In the genomic region with DNA sequence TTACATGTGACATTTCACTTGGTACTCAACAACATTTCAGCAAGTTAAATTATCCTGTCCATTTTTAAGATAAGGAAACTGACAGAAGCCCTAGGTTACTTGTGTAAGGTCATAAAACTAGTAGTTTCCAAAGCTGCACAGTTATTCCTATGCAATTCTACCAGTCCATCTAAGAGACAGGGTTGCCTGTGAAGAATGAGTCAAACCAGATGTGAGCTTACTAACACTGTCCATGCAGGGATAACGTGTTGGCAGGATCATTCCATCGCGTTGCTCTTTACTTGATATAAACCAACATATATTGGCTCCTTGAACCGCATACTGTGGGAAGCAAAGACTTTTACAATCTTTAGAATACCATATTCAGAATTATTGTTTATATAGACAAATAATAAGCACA, we compare ENCODE assay signal across 14 cellular contexts.
DNase-seq lines count a peak whose midpoint lies in the region; ATAC-seq, FAIRE-seq and TF ChIP-seq lines count a peak whose summit lies in the region.
"Had no signal": no experiment of that assay in that cellular context is flagged by ENCODE, and none has a peak within 500 bp of the region (broad histone marks: within the 10 kb centered on the region; RNA-seq: fewer than 3 reads in every experiment).

No MANE protein-coding gene starts in this region.

- H3K9me3 Mint-ChIP-seq in activated naive CD8-positive, alpha-beta T cell treated with anti-CD3 and anti-CD28 coated beads for 36 hours, result no peaks in the 10 kb centered on the region

- no peak overlapping the region for H3K4me3 Mint-ChIP-seq in activated naive CD8-positive, alpha-beta T cell treated with anti-CD3 and anti-CD28 coated beads for 36 hours
- H3K4me3 Mint-ChIP-seq: activated CD8-positive, alpha-beta T cell treated with anti-CD3 and anti-CD28 coated beads, Interleukin-2, amount 10 ng/mL, durations not matched to agents 7 days and 5 days had no signal

- H3K27me3 ChIP-seq in brain microvascular endothelial cell (replicated peaks) (no peaks in the 10 kb centered on the region), keratinocyte (ENCODE audit: control insufficient read depth, extremely low read depth, insufficient read depth, low read length) (no peaks in the 10 kb centered on the region)

- dilution Hi-C loops in keratinocyte (cut with MboI; ENCODE audit: extremely low pct_ligation_motif_present, low sequenced_read_pairs), result no loop called here

- DNase-seq in AG04449 (ENCODE audit: low read depth, low spot score) (peak; percentile 24), HS-5 (ENCODE audit: low read depth) (peak; percentile 22), brain microvascular endothelial cell (peak; percentile 80), keratinocyte (ENCODE audit: low read depth, low spot score) (no peak), ureter (ENCODE audit: low spot score) (no peak)
- no peak for DNase-seq in activated naive CD8-positive, alpha-beta T cell treated with anti-CD3 and anti-CD28 coated beads for 36 hours
- DNase-seq: activated CD8-positive, alpha-beta T cell treated with anti-CD3 and anti-CD28 coated beads, Interleukin-2, amount 10 ng/mL, durations not matched to agents 7 days and 5 days; NCI-H774; stimulated activated CD4-positive, alpha-beta T cell treated with anti-CD3 and anti-CD28 coated beads, Interleukin-2, amount 100 ng/mL, for 48 hours; stimulated activated naive CD8-positive, alpha-beta T cell treated with anti-CD3 and anti-CD28 coated beads, Interleukin-15, Interleukin-2, amounts not matched to agents 100 U/mL and 50 U/mL, for 24 hours; T-helper 2 cell had no signal

- peak overlapping the region; percentile 80 for H3K27ac ChIP-seq in brain microvascular endothelial cell
- no peak overlapping the region for H3K27ac ChIP-seq in keratinocyte (ENCODE audit: control insufficient read depth, insufficient read depth, low read length)
- H3K27ac ChIP-seq: C4-2B had no signal

- TF ChIP-seq CTCF in AG04449 (IDR thresholded peaks at IDR 0.05; ENCODE audit: insufficient read depth, low read length, missing control alignments) (no peak), brain microvascular endothelial cell (IDR thresholded peaks at IDR 0.05; ENCODE audit: low read depth, low read length, missing control alignments) (no peak), keratinocyte (optimal IDR thresholded peaks at IDR 0.05 in 1 of 3, IDR thresholded peaks at IDR 0.05 in 1 of 3, conservative IDR thresholded peaks at IDR 0.05 in 1 of 3; ENCODE audit: extremely low read depth in 1 of 3, insufficient read depth in 2 of 3, low read length in 3 of 3) (no peak)

- in situ Hi-C loops in brain microvascular endothelial cell (cut with HindIII; ENCODE audit: low pct_ligation_motif_present, low sequenced_read_pairs), result no loop called here

- H2AFZ ChIP-seq in keratinocyte (ENCODE audit: control insufficient read depth, low read length), result no peak overlapping the region

- POLR2A ChIA-PET in AG04449 (lab: Yijun Ruan, JAX), result no interaction called here

- H4K20me1 ChIP-seq in keratinocyte (ENCODE audit: control insufficient read depth, extremely low read depth, insufficient read depth, low read length), result no peaks in the 10 kb centered on the region

- no peaks in the 10 kb centered on the region for H3K27me3 Mint-ChIP-seq in activated naive CD8-positive, alpha-beta T cell treated with anti-CD3 and anti-CD28 coated beads for 36 hours

- no peaks in the 10 kb centered on the region for H3K36me3 Mint-ChIP-seq in activated naive CD8-positive, alpha-beta T cell treated with anti-CD3 and anti-CD28 coated beads for 36 hours

- ATAC-seq in HG02588 (IDR thresholded peaks at IDR 0.05; ENCODE audit: unreplicated experiment) (no peak), GM21515 (IDR thresholded peaks at IDR 0.05; ENCODE audit: unreplicated experiment) (no peak)
- ATAC-seq: activated CD8-positive, alpha-beta T cell treated with anti-CD3 and anti-CD28 coated beads, Interleukin-2, amount 10 ng/mL, durations not matched to agents 7 days and 5 days; stimulated activated naive CD8-positive, alpha-beta T cell treated with anti-CD3 and anti-CD28 coated beads, Interleukin-15, Interleukin-2, amounts not matched to agents 100 U/mL and 50 U/mL, for 24 hours had no signal

- CTCF ChIA-PET in AG04449 (lab: Yijun Ruan, JAX), result interaction anchor here (1.0 to 1.1 kb wide), 3 partner anchors 8 to 550 kb away, joined by 3 read pairs; no protein-coding TSS in a partner anchor

- H3K4me1 ChIP-seq in keratinocyte (ENCODE audit: control insufficient read depth, extremely low read depth, insufficient read depth, low read length), result no peaks in the 10 kb centered on the region

- H3K9ac ChIP-seq in keratinocyte (ENCODE audit: control insufficient read depth, extremely low read depth, insufficient read depth, low read length), result no peak overlapping the region

- H3K36me3 ChIP-seq in brain microvascular endothelial cell (replicated peaks) (no peaks in the 10 kb centered on the region), keratinocyte (ENCODE audit: control insufficient read depth in 2 of 2, extremely low read depth in 1 of 2, insufficient read depth in 2 of 2, low read length in 2 of 2) (no peaks in the 10 kb centered on the region)

- H3K4me3 ChIP-seq in AG04449 (ENCODE audit: low read depth, low read length) (no peak overlapping the region), brain microvascular endothelial cell (ENCODE audit: low read depth, low read length) (no peak overlapping the region), keratinocyte (ENCODE audit: control insufficient read depth in 2 of 3, extremely low read depth in 1 of 3, insufficient read depth in 2 of 3, low read depth in 1 of 3, low read length in 3 of 3) (no peak overlapping the region)

- no peak overlapping the region for H3K4me2 ChIP-seq in keratinocyte (ENCODE audit: control insufficient read depth, extremely low read depth, insufficient read depth, low read depth, low read length)

- FAIRE-seq in keratinocyte (lab: Jason Lieb, UNC), result peak; percentile 61

- H3K4me1 Mint-ChIP-seq in activated naive CD8-positive, alpha-beta T cell treated with anti-CD3 and anti-CD28 coated beads for 36 hours, result no peaks in the 10 kb centered on the region

- H3K27ac Mint-ChIP-seq in activated naive CD8-positive, alpha-beta T cell treated with anti-CD3 and anti-CD28 coated beads for 36 hours, result no peak overlapping the region
- H3K27ac Mint-ChIP-seq: activated CD8-positive, alpha-beta T cell treated with anti-CD3 and anti-CD28 coated beads, Interleukin-2, amount 10 ng/mL, durations not matched to agents 7 days and 5 days had no signal

- H3K9me3 ChIP-seq in keratinocyte (ENCODE audit: control insufficient read depth, low read depth, low read length), result no peaks in the 10 kb centered on the region

- H3K79me2 ChIP-seq in keratinocyte (ENCODE audit: control insufficient read depth, insufficient read depth, low read length), result no peaks in the 10 kb centered on the region

- no peaks in the 10 kb centered on the region for H3K9me1 ChIP-seq in keratinocyte (ENCODE audit: control insufficient read depth, extremely low read depth, insufficient read depth, low read length)

Comparison
In these comparisons a context has a peak if more than half of its experiments do, and no peak if none do; other contexts are left out.
1. DNase-seq: peak in AG04449 (single experiment), HS-5 (single experiment) and brain microvascular endothelial cell (single experiment); none in keratinocyte (single experiment), activated naive CD8-positive, alpha-beta T cell treated with anti-CD3 and anti-CD28 coated beads for 36 hours (single experiment) and ureter (single experiment).